In genomic region chr6:127518710-127519468, GRCh38 we compare ENCODE assay signal across 8 cellular contexts.
DNase-seq lines count a peak whose midpoint lies in the region; ATAC-seq lines count a peak whose summit lies in the region.

Gene MTCL3, minus strand, starts transcription at chr6:127519335.

- peak within 1 kb of the TSS; percentile 63 for H3K4me3 Mint-ChIP-seq in activated naive CD4-positive, alpha-beta T cell treated with anti-CD3 and anti-CD28 coated beads, Interleukin-2, amount 10 ng/mL, durations not matched to agents 7 days and 5 days

- H3K27me3 Mint-ChIP-seq in activated naive CD4-positive, alpha-beta T cell treated with anti-CD3 and anti-CD28 coated beads, Interleukin-2, amount 10 ng/mL, durations not matched to agents 7 days and 5 days: peaks cover 54% of the 10 kb centered on the region

- peaks cover 3% of the 10 kb centered on the region for H3K36me3 Mint-ChIP-seq in activated naive CD4-positive, alpha-beta T cell treated with anti-CD3 and anti-CD28 coated beads, Interleukin-2, amount 10 ng/mL, durations not matched to agents 7 days and 5 days

- H3K9me3 Mint-ChIP-seq in activated naive CD4-positive, alpha-beta T cell treated with anti-CD3 and anti-CD28 coated beads, Interleukin-2, amount 10 ng/mL, durations not matched to agents 7 days and 5 days: no peaks in the 10 kb centered on the region

- CTCF ChIA-PET in activated naive CD4-positive, alpha-beta T cell treated with anti-CD3 and anti-CD28 coated beads, Interleukin-2, amount 10 ng/mL, durations not matched to agents 7 days and 5 days (lab: Charles Lee): interaction anchor here (0.7 to 6.7 kb wide), 7 partner anchors 8 to 98 kb away, joined by 3 to 60 read pairs (median 5); no protein-coding TSS in a partner anchor

- H3K27me3 ChIP-seq in iPS-18a (ENCODE audit: control insufficient read depth, insufficient read depth, low read length): peaks cover 9% of the 10 kb centered on the region

- peak within 1 kb of the TSS; percentile 50 for H3K27ac ChIP-seq in iPS-18a (ENCODE audit: low read length)

- H3K4me3 ChIP-seq in iPS-18a (ENCODE audit: low read length): peak within 1 kb of the TSS; percentile 91

- ATAC-seq in GM18520 (IDR thresholded peaks at IDR 0.05; ENCODE audit: unreplicated experiment) (no peak), GM18519 (IDR thresholded peaks at IDR 0.05; ENCODE audit: low FRiP score, unreplicated experiment) (no peak)

- DNase-seq in GM03348 (ENCODE audit: low spot score) (peak; percentile 27), NCI-H524 (lab: John Stamatoyannopoulos, UW) (peak; percentile 97 to 98), RKO (ENCODE audit: low spot score) (no peak)
- DNase-seq in activated naive CD4-positive, alpha-beta T cell treated with anti-CD3 and anti-CD28 coated beads, Interleukin-2, amount 10 ng/mL, durations not matched to agents 7 days and 5 days: peak; percentile 32
- peak; percentile 52 to 69 for DNase-seq in stimulated activated CD4-positive, alpha-beta T cell treated with anti-CD3 and anti-CD28 coated beads, Interleukin-4, amount 100 ng/mL, for 4 hours

- peaks cover 46% of the 10 kb centered on the region for H3K4me1 Mint-ChIP-seq in activated naive CD4-positive, alpha-beta T cell treated with anti-CD3 and anti-CD28 coated beads, Interleukin-2, amount 10 ng/mL, durations not matched to agents 7 days and 5 days

- H3K9ac ChIP-seq in iPS-18a (ENCODE audit: low read length): peak within 1 kb of the TSS; percentile 87

- peaks cover 18% of the 10 kb centered on the region for H3K4me1 ChIP-seq in iPS-18a (ENCODE audit: control insufficient read depth, low read depth, low read length)

- peak within 1 kb of the TSS; percentile 73 for H3K27ac Mint-ChIP-seq in activated naive CD4-positive, alpha-beta T cell treated with anti-CD3 and anti-CD28 coated beads, Interleukin-2, amount 10 ng/mL, durations not matched to agents 7 days and 5 days

- H3K36me3 ChIP-seq in iPS-18a (ENCODE audit: control insufficient read depth, low read depth, low read length): no peaks in the 10 kb centered on the region

- no peaks in the 10 kb centered on the region for H3K9me3 ChIP-seq in iPS-18a (ENCODE audit: control insufficient read depth, low read depth, low read length)
